Comparison of ENCODE assay signal across 13 cellular contexts in the genomic region with DNA sequence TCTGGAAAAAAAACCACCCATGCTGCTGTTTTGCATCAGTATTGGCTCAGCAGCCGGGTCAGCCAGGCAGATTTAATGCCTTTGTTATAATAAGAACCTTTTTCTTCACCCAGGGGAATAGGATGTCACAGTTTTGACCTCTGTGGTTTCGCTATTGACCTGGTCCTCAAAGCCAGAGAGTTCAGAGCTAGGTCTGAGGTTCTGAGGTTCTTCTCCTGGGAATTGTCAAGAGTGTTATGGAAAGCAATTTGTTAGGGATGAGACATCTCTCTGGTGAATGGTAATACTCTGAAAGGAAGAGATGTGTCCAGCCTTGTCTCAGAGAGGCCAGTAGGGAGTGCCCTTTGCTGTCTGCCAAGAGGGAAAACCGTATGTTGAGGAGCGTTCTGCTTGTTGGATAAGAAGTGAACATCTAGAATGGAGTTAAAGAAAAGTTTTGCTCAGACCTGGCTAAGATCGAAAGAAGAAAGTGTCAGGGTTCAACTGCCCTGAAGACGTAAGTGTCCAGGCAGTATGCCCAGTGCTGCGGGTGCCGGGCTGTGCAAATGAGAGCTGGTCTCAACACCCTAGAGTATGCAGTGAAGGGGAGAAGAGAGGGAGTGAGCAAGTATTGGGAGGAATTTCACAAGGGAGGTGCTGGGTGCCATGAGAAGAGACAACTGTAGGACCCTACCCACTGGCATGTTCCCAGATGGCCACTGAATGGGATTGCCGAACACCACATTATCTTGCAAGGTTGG.
DNase-seq lines count a peak whose midpoint lies in the region; ATAC-seq and TF ChIP-seq lines count a peak whose summit lies in the region.
"Had no signal": no experiment of that assay in that cellular context is flagged by ENCODE, and none has a peak within 500 bp of the region (broad histone marks: within the 10 kb centered on the region; RNA-seq: fewer than 3 reads in every experiment).

No MANE protein-coding gene starts in this region.

- H3K36me3 ChIP-seq in BE2C (no peaks in the 10 kb centered on the region), body of pancreas (replicated peaks in 1 of 2; ENCODE audit: insufficient read depth in 1 of 2, low read depth in 2 of 2) (no peaks in the 10 kb centered on the region), ovary (no peaks in the 10 kb centered on the region), OCI-LY7 (ENCODE audit: insufficient read depth, low read length) (no peaks in the 10 kb centered on the region)

- intact Hi-C loops in body of pancreas (cut with DNase I) (loop anchor here (10.0 kb wide), 1 partner anchor 51 kb away; no protein-coding TSS in a partner anchor), Right ventricle myocardium superior (cut with DNase I) (no loop called here), ovary (cut with DNase I) (loop anchor here in 1 of 4 donors (5.0 kb wide), 1 partner anchor 34 kb away; no protein-coding TSS in a partner anchor), OCI-LY7 (cut with micrococcal nuclease; ENCODE audit: unreplicated experiment) (no loop called here)

- no peaks in the 10 kb centered on the region for H3K79me2 ChIP-seq in OCI-LY7 (ENCODE audit: insufficient read depth, low read depth, low read length)

- POLR2A ChIA-PET in OCI-LY7 (lab: Charles Lee), result no interaction called here

- DNase-seq in BE2C, result no peak
- peak in 1 of 4 donors; percentile 33 for DNase-seq in body of pancreas
- no peak for DNase-seq in Right ventricle myocardium superior
- DNase-seq in ovary, result peak in 3 of 5 donors; percentile 24 to 50 (median 27)
- no peak for DNase-seq in T-helper 2 cell
- DNase-seq in stimulated activated CD4-positive, alpha-beta T cell treated with anti-CD3 and anti-CD28 coated beads, Interleukin-4, amount 100 ng/mL, for 4 hours, result no peak
- DNase-seq in OCI-LY7 (ENCODE audit: low spot score), result no peak
- DNase-seq: activated naive CD4-positive, alpha-beta T cell treated with Interleukin-2 at 50 U/mL for 16 hours; cortex of kidney; kidney glomerular epithelial cell; SIG-M5 had no signal

- H3K4me1 ChIP-seq in BE2C (peaks cover 54% of the 10 kb centered on the region), body of pancreas (peaks cover 10% of the 10 kb centered on the region), ovary (ENCODE audit: insufficient read depth) (peaks cover 20% of the 10 kb centered on the region), OCI-LY7 (ENCODE audit: insufficient read depth, low read length, poor library complexity, severe bottlenecking) (no peaks in the 10 kb centered on the region)

- no peaks in the 10 kb centered on the region for H4K20me1 ChIP-seq in OCI-LY7 (ENCODE audit: insufficient read depth, low read length)

- H3K4me2 ChIP-seq in OCI-LY7 (ENCODE audit: low read length), result no peak overlapping the region
- H3K4me2 ChIP-seq: KMS-11 had no signal

- CTCF ChIA-PET in OCI-LY7 (lab: Charles Lee; ENCODE audit: unreplicated experiment), result no interaction called here

- 77 to 83% methylated on average over 9 of the region's 9 CpGs for WGBS in body of pancreas, 2 donors
- 50 to 68% (median 64%) methylated on average over 9 of the region's 9 CpGs for WGBS in ovary, 3 donors

- TF ChIP-seq EP300 in ovary (IDR thresholded peaks at IDR 0.05), result no peak

- ATAC-seq in body of pancreas, result peak; percentile 54
- ATAC-seq in Right ventricle myocardium superior (ENCODE audit: poor library complexity), result peak; percentile 9
- ATAC-seq in HG03039 (IDR thresholded peaks at IDR 0.05; ENCODE audit: unreplicated experiment), result no peak

- TF ChIP-seq POLR2A in body of pancreas (IDR thresholded peaks at IDR 0.05) (no peak), ovary (IDR thresholded peaks at IDR 0.05) (no peak)

- BruUV-seq in OCI-LY7 (replicated peaks; lab: Mats Ljungman, UMichigan), result no TSS peak

- no peaks in the 10 kb centered on the region for H3K9me2 ChIP-seq in OCI-LY7 (ENCODE audit: insufficient read depth, low read length)

- H2AFZ ChIP-seq in OCI-LY7 (ENCODE audit: low read length), result no peak overlapping the region

- H3K4me3 ChIP-seq in BE2C (ENCODE audit: low read depth, low read length) (no peak overlapping the region), body of pancreas (no peak overlapping the region), ovary (no peak overlapping the region), OCI-LY7 (ENCODE audit: low read depth, low read length, poor library complexity, severe bottlenecking) (no peak overlapping the region)

- no peaks in the 10 kb centered on the region for H3K9me3 ChIP-seq in BE2C
- no peaks in the 10 kb centered on the region for H3K9me3 ChIP-seq in body of pancreas
- no peaks in the 10 kb centered on the region for H3K9me3 ChIP-seq in ovary
- H3K9me3 ChIP-seq in OCI-LY7 (ENCODE audit: low read length), result no peaks in the 10 kb centered on the region

- H3K27ac ChIP-seq in body of pancreas (no peak overlapping the region), ovary (peak overlapping the region; percentile 7 to 62), OCI-LY7 (ENCODE audit: low read depth, low read length, poor library complexity, severe bottlenecking) (no peak overlapping the region)
- H3K27ac ChIP-seq: KMS-11 had no signal

- H3K27me3 ChIP-seq in BE2C (no peaks in the 10 kb centered on the region), body of pancreas (no peaks in the 10 kb centered on the region), ovary (no peaks in the 10 kb centered on the region)

- TF ChIP-seq CTCF in BE2C (IDR thresholded peaks at IDR 0.05; ENCODE audit: low read depth, low read length) (0 out of 2 replicates have a peak, but pooled peaks have one; percentile 23), body of pancreas (IDR thresholded peaks at IDR 0.05) (no peak), ovary (IDR thresholded peaks at IDR 0.05) (no peak), OCI-LY7 (conservative IDR thresholded peaks at IDR 0.05; ENCODE audit: low read length) (no peak)

Comparison
In these comparisons a context has a peak if more than half of its experiments do, and no peak if none do; other contexts are left out.
1. DNase-seq: peak in ovary (3 of 5); none in BE2C (single experiment), Right ventricle myocardium superior (single experiment), T-helper 2 cell (0 of 5), stimulated activated CD4-positive, alpha-beta T cell treated with anti-CD3 and anti-CD28 coated beads, Interleukin-4, amount 100 ng/mL, for 4 hours (0 of 2) and OCI-LY7 (single experiment).
2. H3K27ac ChIP-seq: peak in ovary (2 of 2); none in body of pancreas (0 of 4) and OCI-LY7 (single experiment).